1 cellular context compared by ENCODE assay signal in genomic region chr15:100349696-100350433, GRCh38.
TF ChIP-seq lines count a peak whose summit lies in the region.

No MANE protein-coding gene starts in this region.

TF ChIP-seq in HepG2, 621 proteins besides CTCF, POLR2A, EP300 and RAD21 (continued from another document and continues in another):
- TF ChIP-seq, protein P1, sequence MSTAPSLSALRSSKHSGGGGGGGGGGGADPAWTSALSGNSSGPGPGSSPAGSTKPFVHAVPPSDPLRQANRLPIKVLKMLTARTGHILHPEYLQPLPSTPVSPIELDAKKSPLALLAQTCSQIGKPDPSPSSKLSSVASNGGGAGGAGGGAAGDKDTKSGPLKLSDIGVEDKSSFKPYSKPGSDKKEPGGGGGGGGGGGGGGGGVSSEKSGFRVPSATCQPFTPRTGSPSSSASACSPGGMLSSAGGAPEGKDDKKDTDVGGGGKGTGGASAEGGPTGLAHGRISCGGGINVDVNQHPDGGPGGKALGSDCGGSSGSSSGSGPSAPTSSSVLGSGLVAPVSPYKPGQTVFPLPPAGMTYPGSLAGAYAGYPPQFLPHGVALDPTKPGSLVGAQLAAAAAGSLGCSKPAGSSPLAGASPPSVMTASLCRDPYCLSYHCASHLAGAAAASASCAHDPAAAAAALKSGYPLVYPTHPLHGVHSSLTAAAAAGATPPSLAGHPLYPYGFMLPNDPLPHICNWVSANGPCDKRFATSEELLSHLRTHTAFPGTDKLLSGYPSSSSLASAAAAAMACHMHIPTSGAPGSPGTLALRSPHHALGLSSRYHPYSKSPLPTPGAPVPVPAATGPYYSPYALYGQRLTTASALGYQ (CRISPR knock-in tag; IDR thresholded peaks at IDR 0.05), result no peak; the same call in 1 of the 2 replicates
- TF ChIP-seq ZNF703 (CRISPR knock-in tag; IDR thresholded peaks at IDR 0.05; ENCODE audit: borderline replicate concordance), result no peak
- TF ChIP-seq ZNF772 (CRISPR knock-in tag; IDR thresholded peaks at IDR 0.05), result no peak
- no peak for TF ChIP-seq CSRNP1 (CRISPR knock-in tag; IDR thresholded peaks at IDR 0.05)
- TF ChIP-seq, protein P2, sequence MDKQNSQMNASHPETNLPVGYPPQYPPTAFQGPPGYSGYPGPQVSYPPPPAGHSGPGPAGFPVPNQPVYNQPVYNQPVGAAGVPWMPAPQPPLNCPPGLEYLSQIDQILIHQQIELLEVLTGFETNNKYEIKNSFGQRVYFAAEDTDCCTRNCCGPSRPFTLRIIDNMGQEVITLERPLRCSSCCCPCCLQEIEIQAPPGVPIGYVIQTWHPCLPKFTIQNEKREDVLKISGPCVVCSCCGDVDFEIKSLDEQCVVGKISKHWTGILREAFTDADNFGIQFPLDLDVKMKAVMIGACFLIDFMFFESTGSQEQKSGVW (CRISPR knock-in tag; IDR thresholded peaks at IDR 0.05; ENCODE audit: borderline replicate concordance), result no peak
- TF ChIP-seq ZNF501 (CRISPR knock-in tag; IDR thresholded peaks at IDR 0.05), result peak; percentile 75; the same call in 1 of the 2 replicates
- TF ChIP-seq ZNF879 (CRISPR knock-in tag; IDR thresholded peaks at IDR 0.05), result no peak
- TF ChIP-seq KLF13 (CRISPR knock-in tag; IDR thresholded peaks at IDR 0.05), result no peak
- TF ChIP-seq MLX (CRISPR knock-in tag; IDR thresholded peaks at IDR 0.05), result no peak
- no peak for TF ChIP-seq SRSF4 (IDR thresholded peaks at IDR 0.05; ENCODE audit: low read depth, low read length, poor library complexity, severe bottlenecking)
- TF ChIP-seq MAFK (conservative IDR thresholded peaks at IDR 0.05 in 1 of 2, IDR thresholded peaks at IDR 0.05 in 1 of 2; ENCODE audit: low read length in 2 of 2), result no peak
- TF ChIP-seq SKI (IDR thresholded peaks at IDR 0.05; ENCODE audit: partially characterized antibody), result no peak
- TF ChIP-seq, protein P3, sequence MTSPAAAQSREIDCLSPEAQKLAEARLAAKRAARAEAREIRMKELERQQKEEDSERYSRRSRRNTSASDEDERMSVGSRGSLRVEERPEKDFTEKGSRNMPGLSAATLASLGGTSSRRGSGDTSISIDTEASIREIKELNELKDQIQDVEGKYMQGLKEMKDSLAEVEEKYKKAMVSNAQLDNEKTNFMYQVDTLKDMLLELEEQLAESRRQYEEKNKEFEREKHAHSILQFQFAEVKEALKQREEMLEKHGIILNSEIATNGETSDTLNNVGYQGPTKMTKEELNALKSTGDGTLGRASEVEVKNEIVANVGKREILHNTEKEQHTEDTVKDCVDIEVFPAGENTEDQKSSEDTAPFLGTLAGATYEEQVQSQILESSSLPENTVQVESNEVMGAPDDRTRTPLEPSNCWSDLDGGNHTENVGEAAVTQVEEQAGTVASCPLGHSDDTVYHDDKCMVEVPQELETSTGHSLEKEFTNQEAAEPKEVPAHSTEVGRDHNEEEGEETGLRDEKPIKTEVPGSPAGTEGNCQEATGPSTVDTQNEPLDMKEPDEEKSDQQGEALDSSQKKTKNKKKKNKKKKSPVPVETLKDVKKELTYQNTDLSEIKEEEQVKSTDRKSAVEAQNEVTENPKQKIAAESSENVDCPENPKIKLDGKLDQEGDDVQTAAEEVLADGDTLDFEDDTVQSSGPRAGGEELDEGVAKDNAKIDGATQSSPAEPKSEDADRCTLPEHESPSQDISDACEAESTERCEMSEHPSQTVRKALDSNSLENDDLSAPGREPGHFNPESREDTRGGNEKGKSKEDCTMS (CRISPR knock-in tag; conservative IDR thresholded peaks at IDR 0.05), result no peak
- no peak for TF ChIP-seq ZNF232 (CRISPR knock-in tag; IDR thresholded peaks at IDR 0.05; ENCODE audit: borderline replicate concordance)
- no peak for TF ChIP-seq ARNT2 (CRISPR knock-in tag; IDR thresholded peaks at IDR 0.05; ENCODE audit: low read depth)
- no peak for TF ChIP-seq GPN1 (CRISPR knock-in tag; IDR thresholded peaks at IDR 0.05; ENCODE audit: borderline replicate concordance)
- TF ChIP-seq, protein P4, sequence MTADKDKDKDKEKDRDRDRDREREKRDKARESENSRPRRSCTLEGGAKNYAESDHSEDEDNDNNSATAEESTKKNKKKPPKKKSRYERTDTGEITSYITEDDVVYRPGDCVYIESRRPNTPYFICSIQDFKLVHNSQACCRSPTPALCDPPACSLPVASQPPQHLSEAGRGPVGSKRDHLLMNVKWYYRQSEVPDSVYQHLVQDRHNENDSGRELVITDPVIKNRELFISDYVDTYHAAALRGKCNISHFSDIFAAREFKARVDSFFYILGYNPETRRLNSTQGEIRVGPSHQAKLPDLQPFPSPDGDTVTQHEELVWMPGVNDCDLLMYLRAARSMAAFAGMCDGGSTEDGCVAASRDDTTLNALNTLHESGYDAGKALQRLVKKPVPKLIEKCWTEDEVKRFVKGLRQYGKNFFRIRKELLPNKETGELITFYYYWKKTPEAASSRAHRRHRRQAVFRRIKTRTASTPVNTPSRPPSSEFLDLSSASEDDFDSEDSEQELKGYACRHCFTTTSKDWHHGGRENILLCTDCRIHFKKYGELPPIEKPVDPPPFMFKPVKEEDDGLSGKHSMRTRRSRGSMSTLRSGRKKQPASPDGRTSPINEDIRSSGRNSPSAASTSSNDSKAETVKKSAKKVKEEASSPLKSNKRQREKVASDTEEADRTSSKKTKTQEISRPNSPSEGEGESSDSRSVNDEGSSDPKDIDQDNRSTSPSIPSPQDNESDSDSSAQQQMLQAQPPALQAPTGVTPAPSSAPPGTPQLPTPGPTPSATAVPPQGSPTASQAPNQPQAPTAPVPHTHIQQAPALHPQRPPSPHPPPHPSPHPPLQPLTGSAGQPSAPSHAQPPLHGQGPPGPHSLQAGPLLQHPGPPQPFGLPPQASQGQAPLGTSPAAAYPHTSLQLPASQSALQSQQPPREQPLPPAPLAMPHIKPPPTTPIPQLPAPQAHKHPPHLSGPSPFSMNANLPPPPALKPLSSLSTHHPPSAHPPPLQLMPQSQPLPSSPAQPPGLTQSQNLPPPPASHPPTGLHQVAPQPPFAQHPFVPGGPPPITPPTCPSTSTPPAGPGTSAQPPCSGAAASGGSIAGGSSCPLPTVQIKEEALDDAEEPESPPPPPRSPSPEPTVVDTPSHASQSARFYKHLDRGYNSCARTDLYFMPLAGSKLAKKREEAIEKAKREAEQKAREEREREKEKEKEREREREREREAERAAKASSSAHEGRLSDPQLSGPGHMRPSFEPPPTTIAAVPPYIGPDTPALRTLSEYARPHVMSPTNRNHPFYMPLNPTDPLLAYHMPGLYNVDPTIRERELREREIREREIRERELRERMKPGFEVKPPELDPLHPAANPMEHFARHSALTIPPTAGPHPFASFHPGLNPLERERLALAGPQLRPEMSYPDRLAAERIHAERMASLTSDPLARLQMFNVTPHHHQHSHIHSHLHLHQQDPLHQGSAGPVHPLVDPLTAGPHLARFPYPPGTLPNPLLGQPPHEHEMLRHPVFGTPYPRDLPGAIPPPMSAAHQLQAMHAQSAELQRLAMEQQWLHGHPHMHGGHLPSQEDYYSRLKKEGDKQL (CRISPR knock-in tag; IDR thresholded peaks at IDR 0.05; ENCODE audit: low read depth), result no peak
- TF ChIP-seq ZNF558 (CRISPR knock-in tag; IDR thresholded peaks at IDR 0.05; ENCODE audit: borderline replicate concordance), result no peak
- no peak for TF ChIP-seq HOXA9 (CRISPR knock-in tag; IDR thresholded peaks at IDR 0.05; ENCODE audit: borderline replicate concordance)
- TF ChIP-seq, protein P5, sequence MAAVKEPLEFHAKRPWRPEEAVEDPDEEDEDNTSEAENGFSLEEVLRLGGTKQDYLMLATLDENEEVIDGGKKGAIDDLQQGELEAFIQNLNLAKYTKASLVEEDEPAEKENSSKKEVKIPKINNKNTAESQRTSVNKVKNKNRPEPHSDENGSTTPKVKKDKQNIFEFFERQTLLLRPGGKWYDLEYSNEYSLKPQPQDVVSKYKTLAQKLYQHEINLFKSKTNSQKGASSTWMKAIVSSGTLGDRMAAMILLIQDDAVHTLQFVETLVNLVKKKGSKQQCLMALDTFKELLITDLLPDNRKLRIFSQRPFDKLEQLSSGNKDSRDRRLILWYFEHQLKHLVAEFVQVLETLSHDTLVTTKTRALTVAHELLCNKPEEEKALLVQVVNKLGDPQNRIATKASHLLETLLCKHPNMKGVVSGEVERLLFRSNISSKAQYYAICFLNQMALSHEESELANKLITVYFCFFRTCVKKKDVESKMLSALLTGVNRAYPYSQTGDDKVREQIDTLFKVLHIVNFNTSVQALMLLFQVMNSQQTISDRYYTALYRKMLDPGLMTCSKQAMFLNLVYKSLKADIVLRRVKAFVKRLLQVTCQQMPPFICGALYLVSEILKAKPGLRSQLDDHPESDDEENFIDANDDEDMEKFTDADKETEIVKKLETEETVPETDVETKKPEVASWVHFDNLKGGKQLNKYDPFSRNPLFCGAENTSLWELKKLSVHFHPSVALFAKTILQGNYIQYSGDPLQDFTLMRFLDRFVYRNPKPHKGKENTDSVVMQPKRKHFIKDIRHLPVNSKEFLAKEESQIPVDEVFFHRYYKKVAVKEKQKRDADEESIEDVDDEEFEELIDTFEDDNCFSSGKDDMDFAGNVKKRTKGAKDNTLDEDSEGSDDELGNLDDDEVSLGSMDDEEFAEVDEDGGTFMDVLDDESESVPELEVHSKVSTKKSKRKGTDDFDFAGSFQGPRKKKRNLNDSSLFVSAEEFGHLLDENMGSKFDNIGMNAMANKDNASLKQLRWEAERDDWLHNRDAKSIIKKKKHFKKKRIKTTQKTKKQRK (IDR thresholded peaks at IDR 0.05; ENCODE audit: low read length), result no peak
- TF ChIP-seq ZKSCAN1 (IDR thresholded peaks at IDR 0.05; ENCODE audit: low read length), result no peak
- no peak for TF ChIP-seq RCOR2 (CRISPR knock-in tag; IDR thresholded peaks at IDR 0.05)
- TF ChIP-seq ZNF331 (CRISPR knock-in tag; IDR thresholded peaks at IDR 0.05), result no peak
- no peak for TF ChIP-seq HNF4A (CRISPR knock-in tag; IDR thresholded peaks at IDR 0.05)
- no peak for TF ChIP-seq PLRG1 (conservative IDR thresholded peaks at IDR 0.05)
- TF ChIP-seq YEATS2 (CRISPR knock-in tag; IDR thresholded peaks at IDR 0.05; ENCODE audit: borderline replicate concordance), result no peak
- TF ChIP-seq MAF1 (CRISPR knock-in tag; IDR thresholded peaks at IDR 0.05; ENCODE audit: borderline replicate concordance), result peak; percentile 67; the same call in 1 of the 2 replicates
- no peak for TF ChIP-seq ZSCAN9 (CRISPR knock-in tag; IDR thresholded peaks at IDR 0.05; ENCODE audit: borderline replicate concordance)
- TF ChIP-seq STAG1 (CRISPR knock-in tag; IDR thresholded peaks at IDR 0.05), result peak; percentile 66
- TF ChIP-seq ZNF326 (CRISPR knock-in tag; IDR thresholded peaks at IDR 0.05; ENCODE audit: borderline replicate concordance), result no peak
- TF ChIP-seq ZNF572 (CRISPR knock-in tag; IDR thresholded peaks at IDR 0.05), result no peak
- TF ChIP-seq SSRP1 (CRISPR knock-in tag; IDR thresholded peaks at IDR 0.05), result no peak
- no peak; the same call in 1 of the 2 replicates for TF ChIP-seq ARHGAP35 (CRISPR knock-in tag; IDR thresholded peaks at IDR 0.05; ENCODE audit: borderline replicate concordance)
- no peak for TF ChIP-seq RFXANK (CRISPR knock-in tag; IDR thresholded peaks at IDR 0.05)
- no peak for TF ChIP-seq ZNF17 (CRISPR knock-in tag; IDR thresholded peaks at IDR 0.05)
- no peak for TF ChIP-seq THAP8 (CRISPR knock-in tag; IDR thresholded peaks at IDR 0.05; ENCODE audit: borderline replicate concordance)
- TF ChIP-seq GABPA (IDR thresholded peaks at IDR 0.05; ENCODE audit: low read depth, low read length), result no peak
- peak; percentile 33; the same call in 1 of the 2 replicates for TF ChIP-seq GABPA (CRISPR knock-in tag; IDR thresholded peaks at IDR 0.05; ENCODE audit: low read depth)
- TF ChIP-seq, protein P6, sequence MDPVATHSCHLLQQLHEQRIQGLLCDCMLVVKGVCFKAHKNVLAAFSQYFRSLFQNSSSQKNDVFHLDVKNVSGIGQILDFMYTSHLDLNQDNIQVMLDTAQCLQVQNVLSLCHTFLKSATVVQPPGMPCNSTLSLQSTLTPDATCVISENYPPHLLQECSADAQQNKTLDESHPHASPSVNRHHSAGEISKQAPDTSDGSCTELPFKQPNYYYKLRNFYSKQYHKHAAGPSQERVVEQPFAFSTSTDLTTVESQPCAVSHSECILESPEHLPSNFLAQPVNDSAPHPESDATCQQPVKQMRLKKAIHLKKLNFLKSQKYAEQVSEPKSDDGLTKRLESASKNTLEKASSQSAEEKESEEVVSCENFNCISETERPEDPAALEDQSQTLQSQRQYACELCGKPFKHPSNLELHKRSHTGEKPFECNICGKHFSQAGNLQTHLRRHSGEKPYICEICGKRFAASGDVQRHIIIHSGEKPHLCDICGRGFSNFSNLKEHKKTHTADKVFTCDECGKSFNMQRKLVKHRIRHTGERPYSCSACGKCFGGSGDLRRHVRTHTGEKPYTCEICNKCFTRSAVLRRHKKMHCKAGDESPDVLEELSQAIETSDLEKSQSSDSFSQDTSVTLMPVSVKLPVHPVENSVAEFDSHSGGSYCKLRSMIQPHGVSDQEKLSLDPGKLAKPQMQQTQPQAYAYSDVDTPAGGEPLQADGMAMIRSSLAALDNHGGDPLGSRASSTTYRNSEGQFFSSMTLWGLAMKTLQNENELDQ (CRISPR knock-in tag; IDR thresholded peaks at IDR 0.05; ENCODE audit: borderline replicate concordance), result no peak
- no peak for TF ChIP-seq PCBP2 (optimal IDR thresholded peaks at IDR 0.05; ENCODE audit: low read depth, low read length, poor library complexity, severe bottlenecking)
- TF ChIP-seq ARID2 (CRISPR knock-in tag; IDR thresholded peaks at IDR 0.05; ENCODE audit: borderline replicate concordance), result no peak
- TF ChIP-seq CHD2 (IDR thresholded peaks at IDR 0.05; ENCODE audit: low read depth, low read length), result no peak
- no peak for TF ChIP-seq ZNF674 (CRISPR knock-in tag; IDR thresholded peaks at IDR 0.05; ENCODE audit: low read depth)
- no peak for TF ChIP-seq ZNF30 (CRISPR knock-in tag; IDR thresholded peaks at IDR 0.05)
- no peak for TF ChIP-seq SUZ12 (IDR thresholded peaks at IDR 0.05; ENCODE audit: low read depth, low read length)
- no peak for TF ChIP-seq ZNF121 (CRISPR knock-in tag; IDR thresholded peaks at IDR 0.05)
- no peak for TF ChIP-seq REPIN1 (CRISPR knock-in tag; IDR thresholded peaks at IDR 0.05; ENCODE audit: borderline replicate concordance, low read depth)
- TF ChIP-seq KLF15 (CRISPR knock-in tag; IDR thresholded peaks at IDR 0.05; ENCODE audit: borderline replicate concordance), result peak; percentile 72; the same call in 1 of the 2 replicates
